In the genomic region with DNA sequence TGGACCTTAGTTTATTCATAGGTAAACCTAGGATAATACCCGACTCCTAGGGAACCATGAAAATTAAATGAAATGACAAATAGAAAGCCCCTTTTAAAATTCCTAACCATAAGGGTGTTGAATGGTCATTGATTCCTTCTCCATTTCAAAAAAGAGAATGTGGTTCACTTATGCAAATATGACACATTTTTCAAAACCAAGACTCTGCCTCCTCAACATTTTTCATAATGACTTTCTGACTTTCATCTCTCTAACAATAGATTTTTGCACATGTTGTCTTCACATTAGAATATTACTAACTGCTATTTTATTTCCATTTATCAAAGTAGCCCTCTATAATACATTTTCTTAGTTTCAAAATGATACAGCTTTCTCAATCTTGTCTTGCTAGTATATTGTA, we compare ENCODE assay signal across 28 cellular contexts.
"Had no signal": no experiment of that assay in that cellular context is flagged by ENCODE, and none has a peak within 500 bp of the region (broad histone marks: within the 10 kb centered on the region; RNA-seq: fewer than 3 reads in every experiment).

No MANE protein-coding gene starts in this region.

- H3K27me3 ChIP-seq: left lung, ovary, stomach, testis, thyroid gland, transverse colon, upper lobe of left lung, vagina had no signal

- H3K4me1 ChIP-seq: left lung, lower lobe of right lung, prostate gland, stomach, testis, thyroid gland, transverse colon, upper lobe of left lung, vagina had no signal

- H3K36me3 ChIP-seq: left lung, lower lobe of right lung, ovary, prostate gland, stomach, thyroid gland, transverse colon, upper lobe of left lung, vagina had no signal

- H3K27ac Mint-ChIP-seq: immature natural killer cell; naive B cell; natural killer cell; stimulated activated naive B cell treated with anti-CD40 and anti-IgM and Interleukin-4, amounts not matched to agents 10 μg/mL and 1 μg/mL and 100 μg/mL, for 72 hours had no signal

- ATAC-seq: left colon; left lung; lower lobe of right lung; natural killer cell; right cardiac atrium; sciatic nerve; stimulated activated naive B cell treated with anti-CD40 and anti-IgM and Interleukin-4, amounts not matched to agents 10 μg/mL and 1 μg/mL and 100 μg/mL, for 72 hours; stimulated activated naive CD8-positive, alpha-beta T cell treated with anti-CD3 and anti-CD28 coated beads, Interleukin-15, Interleukin-2, amounts not matched to agents 100 U/mL and 50 U/mL, for 24 hours had no signal

- H3K36me3 Mint-ChIP-seq: immature natural killer cell; naive B cell; natural killer cell; stimulated activated naive B cell treated with anti-CD40 and anti-IgM and Interleukin-4, amounts not matched to agents 10 μg/mL and 1 μg/mL and 100 μg/mL, for 72 hours had no signal

- H3K4me3 Mint-ChIP-seq: immature natural killer cell; naive B cell; natural killer cell; stimulated activated naive B cell treated with anti-CD40 and anti-IgM and Interleukin-4, amounts not matched to agents 10 μg/mL and 1 μg/mL and 100 μg/mL, for 72 hours had no signal

- H3K27ac ChIP-seq: left lung, lower lobe of right lung, ovary, prostate gland, skin epidermis, stomach, testis, thyroid gland, transverse colon, upper lobe of left lung, vagina had no signal

- DNase-seq: hypothalamus; immature natural killer cell; kidney; left colon; left lung; lower lobe of right lung; mammary epithelial cell; mesenchymal stem cell; naive B cell; natural killer cell; ovary; retina; right cardiac atrium; stimulated activated CD4-positive, alpha-beta T cell treated with anti-CD3 and anti-CD28 coated beads, Interleukin-12 subunit alpha, Interleukin-12 subunit beta, amount 100 ng/mL, for 4 hours; stimulated activated CD4-positive, alpha-beta T cell treated with anti-CD3 and anti-CD28 coated beads, Interleukin-15, amount 100 ng/mL, for 24 hours; stimulated activated CD4-positive, alpha-beta T cell treated with anti-CD3 and anti-CD28 coated beads, Interleukin-2, amount 100 ng/mL, for 24 hours; stimulated activated CD4-positive, alpha-beta T cell treated with anti-CD3 and anti-CD28 coated beads, Interleukin-4, amount 100 ng/mL, for 1 hour; stimulated activated naive B cell treated with anti-CD40 and anti-IgM and Interleukin-4, amounts not matched to agents 10 μg/mL and 1 μg/mL and 100 μg/mL, for 72 hours; stimulated activated naive CD8-positive, alpha-beta T cell treated with anti-CD3 and anti-CD28 coated beads, Interleukin-15, Interleukin-2, amounts not matched to agents 100 U/mL and 50 U/mL, for 24 hours; stomach; testis; thyroid gland; transverse colon; upper lobe of left lung had no signal

- H3K9me3 ChIP-seq: left lung, lower lobe of right lung, ovary, prostate gland, stomach, testis, thyroid gland, transverse colon, upper lobe of left lung, vagina had no signal

- H3K4me3 ChIP-seq: left lung, lower lobe of right lung, ovary, prostate gland, skin epidermis, stomach, testis, thyroid gland, transverse colon, upper lobe of left lung, vagina had no signal

- H3K4me1 Mint-ChIP-seq: immature natural killer cell; naive B cell; natural killer cell; stimulated activated naive B cell treated with anti-CD40 and anti-IgM and Interleukin-4, amounts not matched to agents 10 μg/mL and 1 μg/mL and 100 μg/mL, for 72 hours had no signal
